31 cellular contexts compared by ENCODE assay signal in genomic region chr2:111982822-111983221, GRCh38.
A peak's percentile ranks its signal among the peaks of the same experiment; 100 is the strongest.
DNase-seq lines count a peak whose midpoint lies in the region; ATAC-seq and TF ChIP-seq lines count a peak whose summit lies in the region.
"Had no signal": no experiment of that assay in that cellular context is flagged by ENCODE, and none has a peak within 500 bp of the region (broad histone marks: within the 10 kb centered on the region; RNA-seq: fewer than 3 reads in every experiment).

No MANE protein-coding gene starts in this region.

- peaks cover under 1% of the 10 kb centered on the region for H3K9me3 Mint-ChIP-seq in activated naive CD4-positive, alpha-beta T cell treated with anti-CD3 and anti-CD28 coated beads for 36 hours
- peaks cover 3% of the 10 kb centered on the region for H3K9me3 Mint-ChIP-seq in activated naive CD4-positive, alpha-beta T cell treated with anti-CD3 and anti-CD28 coated beads, Interleukin-2, amount 10 ng/mL, durations not matched to agents 7 days and 5 days
- peaks cover 1% of the 10 kb centered on the region for H3K9me3 Mint-ChIP-seq in stimulated activated effector memory CD8-positive, alpha-beta T cell treated with anti-CD3 and anti-CD28 coated beads, Interleukin-12 subunit alpha, Interleukin-12 subunit beta, amount 100 ng/mL, for 72 hours

- no TSS peak for BruUV-seq in PC-9 (replicated peaks; lab: Mats Ljungman, UMichigan)

- H3K27me3 ChIP-seq in PC-9 (ENCODE audit: insufficient read depth, low read depth), result no peaks in the 10 kb centered on the region
- H3K27me3 ChIP-seq: brain microvascular endothelial cell, dorsolateral prefrontal cortex, gastroesophageal sphincter, MG63, testis, uterus had no signal

- peaks cover 11% of the 10 kb centered on the region; the same call in 1 of the 2 replicates for H3K9me3 ChIP-seq in PC-9 (ENCODE audit: insufficient read depth, low read depth)
- H3K9me3 ChIP-seq: gastroesophageal sphincter, MG63, testis, uterus had no signal

- peaks cover 29% of the 10 kb centered on the region for H3K4me1 ChIP-seq in PC-9 (replicated peaks; ENCODE audit: insufficient read depth)
- H3K4me1 ChIP-seq: gastroesophageal sphincter, uterus had no signal

- H3K36me3 Mint-ChIP-seq in activated naive CD4-positive, alpha-beta T cell treated with anti-CD3 and anti-CD28 coated beads for 36 hours (ENCODE audit: low read depth), result no peaks in the 10 kb centered on the region
- no peaks in the 10 kb centered on the region for H3K36me3 Mint-ChIP-seq in activated naive CD4-positive, alpha-beta T cell treated with anti-CD3 and anti-CD28 coated beads, Interleukin-2, amount 10 ng/mL, durations not matched to agents 7 days and 5 days
- H3K36me3 Mint-ChIP-seq in stimulated activated effector memory CD8-positive, alpha-beta T cell treated with anti-CD3 and anti-CD28 coated beads, Interleukin-12 subunit alpha, Interleukin-12 subunit beta, amount 100 ng/mL, for 72 hours, result no peaks in the 10 kb centered on the region
- H3K36me3 Mint-ChIP-seq: stimulated activated naive B cell treated with anti-CD40 and anti-IgM and Interleukin-4, amounts not matched to agents 10 μg/mL and 1 μg/mL and 100 μg/mL, for 72 hours had no signal

- ATAC-seq in stimulated activated effector memory CD8-positive, alpha-beta T cell treated with anti-CD3 and anti-CD28 coated beads, Interleukin-12 subunit alpha, Interleukin-12 subunit beta, amount 100 ng/mL, for 72 hours, result peak; percentile 96
- no peak for ATAC-seq in HG02970 (IDR thresholded peaks at IDR 0.05; ENCODE audit: low FRiP score, unreplicated experiment)
- ATAC-seq: gastroesophageal sphincter; Panc1; right cardiac atrium; stimulated activated naive B cell treated with anti-CD40 and anti-IgM and Interleukin-4, amounts not matched to agents 10 μg/mL and 1 μg/mL and 100 μg/mL, for 72 hours had no signal

- POLR2A ChIA-PET in PC-9 (lab: Charles Lee; ENCODE audit: unreplicated experiment) (no interaction called here), HEK293T (lab: Yijun Ruan, JAX) (no interaction called here)

- no peak for TF ChIP-seq CTCF in GM13977 (IDR thresholded peaks at IDR 0.05; ENCODE audit: extremely low read depth, insufficient read depth, missing control alignments)
- TF ChIP-seq CTCF in PC-9 (conservative IDR thresholded peaks at IDR 0.05), result no peak

- 0 out of 2 replicates have a peak overlapping the region, but pooled peaks have one; percentile 6 for H3K4me2 ChIP-seq in PC-9

- no peaks in the 10 kb centered on the region for H3K9me2 ChIP-seq in PC-9 (ENCODE audit: insufficient read depth)

- H3K27me3 Mint-ChIP-seq in activated naive CD4-positive, alpha-beta T cell treated with anti-CD3 and anti-CD28 coated beads for 36 hours (ENCODE audit: low read depth), result no peaks in the 10 kb centered on the region
- peaks cover 15% of the 10 kb centered on the region for H3K27me3 Mint-ChIP-seq in activated naive CD4-positive, alpha-beta T cell treated with anti-CD3 and anti-CD28 coated beads, Interleukin-2, amount 10 ng/mL, durations not matched to agents 7 days and 5 days

- CTCF ChIA-PET in activated naive CD4-positive, alpha-beta T cell treated with anti-CD3 and anti-CD28 coated beads for 36 hours (lab: Charles Lee), result interaction anchor here (0.7 kb wide), 1 partner anchor 110 kb away, joined by 3 read pairs; no protein-coding TSS in a partner anchor
- CTCF ChIA-PET in activated naive CD4-positive, alpha-beta T cell treated with anti-CD3 and anti-CD28 coated beads, Interleukin-2, amount 10 ng/mL, durations not matched to agents 7 days and 5 days (lab: Charles Lee), result interaction anchor here (1.0 to 1.2 kb wide), 2 partner anchors 18 to 37 kb away, joined by 3 read pairs; no protein-coding TSS in a partner anchor
- CTCF ChIA-PET in PC-9 (lab: Charles Lee), result interaction anchor here (0.6 kb wide), 1 partner anchor 239 kb away, joined by 3 read pairs; no protein-coding TSS in a partner anchor
- CTCF ChIA-PET in HEK293T (lab: Yijun Ruan, JAX), result no interaction called here

- peaks cover 20% of the 10 kb centered on the region for H3F3A ChIP-seq in PC-9 (ENCODE audit: insufficient read depth, low read depth)

- H3K79me2 ChIP-seq in PC-9 (ENCODE audit: low read depth), result no peaks in the 10 kb centered on the region

- H3K4me3 ChIP-seq in PC-9, result no peak overlapping the region
- H3K4me3 ChIP-seq: dorsolateral prefrontal cortex, gastroesophageal sphincter, MG63, testis, uterus had no signal

- no peaks in the 10 kb centered on the region for H3K36me3 ChIP-seq in PC-9 (ENCODE audit: low read depth)
- H3K36me3 ChIP-seq: brain microvascular endothelial cell, MG63, uterus, WERI-Rb-1 had no signal

- H4K20me1 ChIP-seq in PC-9 (ENCODE audit: insufficient read depth), result no peaks in the 10 kb centered on the region

- DNase-seq in activated naive CD4-positive, alpha-beta T cell treated with anti-CD3 and anti-CD28 coated beads for 36 hours, result peak; percentile 47
- DNase-seq in activated naive CD4-positive, alpha-beta T cell treated with anti-CD3 and anti-CD28 coated beads, Interleukin-2, amount 10 ng/mL, durations not matched to agents 7 days and 5 days, result no peak
- DNase-seq in GM13977 (ENCODE audit: low spot score) (peak; percentile 40), PC-9 (no peak), HEK293T (ENCODE audit: extremely low spot score) (no peak)
- peak in 1 of 2 donors; percentile 67 for DNase-seq in stimulated activated effector memory CD8-positive, alpha-beta T cell treated with anti-CD3 and anti-CD28 coated beads, Interleukin-12 subunit alpha, Interleukin-12 subunit beta, amount 100 ng/mL, for 72 hours (ENCODE audit: low spot score in 2 of 2)
- DNase-seq: activated effector memory CD4-positive, alpha-beta T cell treated with anti-CD3 and anti-CD28 coated beads, Interleukin-2, amount 50 U/mL, for 16 hours; amniotic stem cell; brain microvascular endothelial cell; dorsolateral prefrontal cortex; hypothalamus; KBM-7; MG63; NCI-H1417; NCI-H2081; NCI-H2227 treated with DMSO at 0.1 percent for 48 hours; NCI-H69; posterior cingulate gyrus; right cardiac atrium; SHP77; stimulated activated CD4-positive, alpha-beta T cell treated with anti-CD3 and anti-CD28 coated beads, Interleukin-2, amount 100 ng/mL, for 48 hours; stimulated activated naive B cell treated with anti-CD40 and anti-IgM and Interleukin-4, amounts not matched to agents 10 μg/mL and 1 μg/mL and 100 μg/mL, for 72 hours; T1000; testis; uterus; WERI-Rb-1 had no signal

- no peak overlapping the region for H2AFZ ChIP-seq in PC-9

- in situ Hi-C loops in GM13977 (cut with MboI; ENCODE audit: low pct_unique_long_range_greater_than_20kb, low sequenced_read_pairs, unreplicated experiment), result no loop called here

- H3K4me3 Mint-ChIP-seq in activated naive CD4-positive, alpha-beta T cell treated with anti-CD3 and anti-CD28 coated beads for 36 hours, result no peak overlapping the region
- no peak overlapping the region for H3K4me3 Mint-ChIP-seq in activated naive CD4-positive, alpha-beta T cell treated with anti-CD3 and anti-CD28 coated beads, Interleukin-2, amount 10 ng/mL, durations not matched to agents 7 days and 5 days
- peak overlapping the region; percentile 31 for H3K4me3 Mint-ChIP-seq in stimulated activated effector memory CD8-positive, alpha-beta T cell treated with anti-CD3 and anti-CD28 coated beads, Interleukin-12 subunit alpha, Interleukin-12 subunit beta, amount 100 ng/mL, for 72 hours
- H3K4me3 Mint-ChIP-seq: memory B cell; stimulated activated naive B cell treated with anti-CD40 and anti-IgM and Interleukin-4, amounts not matched to agents 10 μg/mL and 1 μg/mL and 100 μg/mL, for 72 hours had no signal

- intact Hi-C loops in activated naive CD4-positive, alpha-beta T cell treated with anti-CD3 and anti-CD28 coated beads for 36 hours (cut with micrococcal nuclease), result loop anchor here (2.0 kb wide), 1 partner anchor 52 kb away; no protein-coding TSS in a partner anchor
- intact Hi-C loops in PC-9 (cut with micrococcal nuclease; ENCODE audit: unreplicated experiment), result loop anchor here (5.0 kb wide), 1 partner anchor 61 kb away; no protein-coding TSS in a partner anchor

- peak overlapping the region; percentile 26 for H3K27ac Mint-ChIP-seq in activated naive CD4-positive, alpha-beta T cell treated with anti-CD3 and anti-CD28 coated beads for 36 hours
- no peak overlapping the region for H3K27ac Mint-ChIP-seq in activated naive CD4-positive, alpha-beta T cell treated with anti-CD3 and anti-CD28 coated beads, Interleukin-2, amount 10 ng/mL, durations not matched to agents 7 days and 5 days
- peak overlapping the region; percentile 55 for H3K27ac Mint-ChIP-seq in stimulated activated effector memory CD8-positive, alpha-beta T cell treated with anti-CD3 and anti-CD28 coated beads, Interleukin-12 subunit alpha, Interleukin-12 subunit beta, amount 100 ng/mL, for 72 hours
- H3K27ac Mint-ChIP-seq: memory B cell; stimulated activated naive B cell treated with anti-CD40 and anti-IgM and Interleukin-4, amounts not matched to agents 10 μg/mL and 1 μg/mL and 100 μg/mL, for 72 hours had no signal

- H3K27ac ChIP-seq in PC-9, result no peak overlapping the region
- H3K27ac ChIP-seq: brain microvascular endothelial cell, C4-2B, dorsolateral prefrontal cortex, gastroesophageal sphincter, testis, uterus, WERI-Rb-1 had no signal

- peaks cover 13% of the 10 kb centered on the region for H3K4me1 Mint-ChIP-seq in activated naive CD4-positive, alpha-beta T cell treated with anti-CD3 and anti-CD28 coated beads for 36 hours (ENCODE audit: low read depth)
- H3K4me1 Mint-ChIP-seq in activated naive CD4-positive, alpha-beta T cell treated with anti-CD3 and anti-CD28 coated beads, Interleukin-2, amount 10 ng/mL, durations not matched to agents 7 days and 5 days, result peaks cover 3% of the 10 kb centered on the region
- H3K4me1 Mint-ChIP-seq in stimulated activated effector memory CD8-positive, alpha-beta T cell treated with anti-CD3 and anti-CD28 coated beads, Interleukin-12 subunit alpha, Interleukin-12 subunit beta, amount 100 ng/mL, for 72 hours, result peaks cover 23% of the 10 kb centered on the region
- H3K4me1 Mint-ChIP-seq: stimulated activated naive B cell treated with anti-CD40 and anti-IgM and Interleukin-4, amounts not matched to agents 10 μg/mL and 1 μg/mL and 100 μg/mL, for 72 hours had no signal

TF ChIP-seq in HEK293T, 16 proteins besides CTCF, POLR2A, EP300 and RAD21 (continues in another document):
- no peak for TF ChIP-seq PKNOX1 (IDR thresholded peaks at IDR 0.05)
- no peak for TF ChIP-seq CTBP1 (IDR thresholded peaks at IDR 0.05; ENCODE audit: borderline replicate concordance)
- TF ChIP-seq ARNT (IDR thresholded peaks at IDR 0.05), result no peak
- TF ChIP-seq FOXA1 (IDR thresholded peaks at IDR 0.05), result no peak
- no peak for TF ChIP-seq ZNF384 (IDR thresholded peaks at IDR 0.05)
- TF ChIP-seq ELF4 (IDR thresholded peaks at IDR 0.05), result no peak

Comparison
In these comparisons a context has a peak if more than half of its experiments do, and no peak if none do; other contexts are left out.
1. DNase-seq: peak in activated naive CD4-positive, alpha-beta T cell treated with anti-CD3 and anti-CD28 coated beads for 36 hours (single experiment) and GM13977 (single experiment); none in activated naive CD4-positive, alpha-beta T cell treated with anti-CD3 and anti-CD28 coated beads, Interleukin-2, amount 10 ng/mL, durations not matched to agents 7 days and 5 days (single experiment), PC-9 (0 of 2) and HEK293T (single experiment).